Comparison of ENCODE assay signal across 1 cellular context in the genomic region with DNA sequence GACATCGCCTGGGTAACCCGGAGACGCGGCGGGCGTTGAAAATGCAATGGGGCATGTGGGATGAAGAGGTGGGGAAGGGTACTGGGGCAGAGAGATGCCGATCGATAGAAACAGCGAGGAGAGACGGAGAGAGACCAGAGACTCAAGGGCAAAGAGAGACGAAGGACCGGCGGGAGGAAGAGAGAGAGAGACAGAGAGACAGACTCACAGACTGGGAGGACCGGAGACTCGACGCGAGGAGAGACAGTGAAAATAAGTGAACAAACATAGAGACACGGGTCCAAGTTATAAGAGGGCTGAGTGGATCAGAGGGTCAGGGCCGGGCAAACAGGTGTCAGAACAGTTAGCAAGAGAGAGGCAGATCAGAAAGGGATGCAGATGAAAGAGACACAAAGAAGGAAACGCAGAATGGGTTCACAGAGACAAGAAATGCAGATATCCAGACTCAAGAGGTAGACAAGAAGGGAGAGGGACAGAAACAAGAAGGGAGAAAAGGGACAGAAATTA.
TF ChIP-seq lines count a peak whose summit lies in the region.

No MANE protein-coding gene starts in this region.

TF ChIP-seq in GM12878, 131 proteins besides CTCF, POLR2A, EP300 and RAD21:
- TF ChIP-seq SMAD1 (IDR thresholded peaks at IDR 0.05; ENCODE audit: low read depth, partially characterized antibody) (no peak), NR2F1 (conservative IDR thresholded peaks at IDR 0.05) (no peak), CBX3 (IDR thresholded peaks at IDR 0.05; ENCODE audit: borderline replicate concordance, low read depth) (no peak), SP1 (IDR thresholded peaks at IDR 0.05; ENCODE audit: low read depth, low read length) (no peak), TCF3 (IDR thresholded peaks at IDR 0.05; ENCODE audit: borderline replicate concordance, insufficient read depth, low read depth, low read length) (no peak), SIN3A (IDR thresholded peaks at IDR 0.05; ENCODE audit: low read depth, low read length) (peak; percentile 98), CREB1 (IDR thresholded peaks at IDR 0.05; ENCODE audit: low read depth) (no peak), SREBF1 (IDR thresholded peaks at IDR 0.05; ENCODE audit: low read length) (no peak), HDAC6 (IDR thresholded peaks at IDR 0.05; ENCODE audit: unreplicated experiment) (no peak), ATF7 (IDR thresholded peaks at IDR 0.05; ENCODE audit: low read depth) (no peak), GABPA (IDR thresholded peaks at IDR 0.05; ENCODE audit: low read depth) (no peak), IRF4 (IDR thresholded peaks at IDR 0.05; ENCODE audit: low read depth, low read length) (no peak), MXI1 (IDR thresholded peaks at IDR 0.05; ENCODE audit: low read depth, low read length) (peak; percentile 99), SMC3 (IDR thresholded peaks at IDR 0.05; ENCODE audit: borderline replicate concordance, low read length) (no peak), NRF1 (conservative IDR thresholded peaks at IDR 0.05; ENCODE audit: low read depth, low read length) (no peak), STAT3 (IDR thresholded peaks at IDR 0.05; ENCODE audit: low read depth, low read length) (no peak), PAX5 (IDR thresholded peaks at IDR 0.05; ENCODE audit: borderline replicate concordance, low read depth, low read length) (no peak), BACH1 (IDR thresholded peaks at IDR 0.05; ENCODE audit: borderline replicate concordance) (no peak), HDGF (IDR thresholded peaks at IDR 0.05) (no peak), LARP7 (IDR thresholded peaks at IDR 0.05) (0 out of 2 replicates have a peak, but pooled peaks have one; percentile 15)
- TF ChIP-seq, protein P1, sequence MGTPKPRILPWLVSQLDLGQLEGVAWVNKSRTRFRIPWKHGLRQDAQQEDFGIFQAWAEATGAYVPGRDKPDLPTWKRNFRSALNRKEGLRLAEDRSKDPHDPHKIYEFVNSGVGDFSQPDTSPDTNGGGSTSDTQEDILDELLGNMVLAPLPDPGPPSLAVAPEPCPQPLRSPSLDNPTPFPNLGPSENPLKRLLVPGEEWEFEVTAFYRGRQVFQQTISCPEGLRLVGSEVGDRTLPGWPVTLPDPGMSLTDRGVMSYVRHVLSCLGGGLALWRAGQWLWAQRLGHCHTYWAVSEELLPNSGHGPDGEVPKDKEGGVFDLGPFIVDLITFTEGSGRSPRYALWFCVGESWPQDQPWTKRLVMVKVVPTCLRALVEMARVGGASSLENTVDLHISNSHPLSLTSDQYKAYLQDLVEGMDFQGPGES (IDR thresholded peaks at IDR 0.05): no peak
- TF ChIP-seq, protein P2, sequence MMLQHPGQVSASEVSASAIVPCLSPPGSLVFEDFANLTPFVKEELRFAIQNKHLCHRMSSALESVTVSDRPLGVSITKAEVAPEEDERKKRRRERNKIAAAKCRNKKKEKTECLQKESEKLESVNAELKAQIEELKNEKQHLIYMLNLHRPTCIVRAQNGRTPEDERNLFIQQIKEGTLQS (IDR thresholded peaks at IDR 0.05; ENCODE audit: borderline replicate concordance, extremely low read depth, low read depth, low read length): no peak
- TF ChIP-seq, protein P3, sequence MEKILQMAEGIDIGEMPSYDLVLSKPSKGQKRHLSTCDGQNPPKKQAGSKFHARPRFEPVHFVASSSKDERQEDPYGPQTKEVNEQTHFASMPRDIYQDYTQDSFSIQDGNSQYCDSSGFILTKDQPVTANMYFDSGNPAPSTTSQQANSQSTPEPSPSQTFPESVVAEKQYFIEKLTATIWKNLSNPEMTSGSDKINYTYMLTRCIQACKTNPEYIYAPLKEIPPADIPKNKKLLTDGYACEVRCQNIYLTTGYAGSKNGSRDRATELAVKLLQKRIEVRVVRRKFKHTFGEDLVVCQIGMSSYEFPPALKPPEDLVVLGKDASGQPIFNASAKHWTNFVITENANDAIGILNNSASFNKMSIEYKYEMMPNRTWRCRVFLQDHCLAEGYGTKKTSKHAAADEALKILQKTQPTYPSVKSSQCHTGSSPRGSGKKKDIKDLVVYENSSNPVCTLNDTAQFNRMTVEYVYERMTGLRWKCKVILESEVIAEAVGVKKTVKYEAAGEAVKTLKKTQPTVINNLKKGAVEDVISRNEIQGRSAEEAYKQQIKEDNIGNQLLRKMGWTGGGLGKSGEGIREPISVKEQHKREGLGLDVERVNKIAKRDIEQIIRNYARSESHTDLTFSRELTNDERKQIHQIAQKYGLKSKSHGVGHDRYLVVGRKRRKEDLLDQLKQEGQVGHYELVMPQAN (conservative IDR thresholded peaks at IDR 0.05): peak; percentile 98
- TF ChIP-seq, protein P4, sequence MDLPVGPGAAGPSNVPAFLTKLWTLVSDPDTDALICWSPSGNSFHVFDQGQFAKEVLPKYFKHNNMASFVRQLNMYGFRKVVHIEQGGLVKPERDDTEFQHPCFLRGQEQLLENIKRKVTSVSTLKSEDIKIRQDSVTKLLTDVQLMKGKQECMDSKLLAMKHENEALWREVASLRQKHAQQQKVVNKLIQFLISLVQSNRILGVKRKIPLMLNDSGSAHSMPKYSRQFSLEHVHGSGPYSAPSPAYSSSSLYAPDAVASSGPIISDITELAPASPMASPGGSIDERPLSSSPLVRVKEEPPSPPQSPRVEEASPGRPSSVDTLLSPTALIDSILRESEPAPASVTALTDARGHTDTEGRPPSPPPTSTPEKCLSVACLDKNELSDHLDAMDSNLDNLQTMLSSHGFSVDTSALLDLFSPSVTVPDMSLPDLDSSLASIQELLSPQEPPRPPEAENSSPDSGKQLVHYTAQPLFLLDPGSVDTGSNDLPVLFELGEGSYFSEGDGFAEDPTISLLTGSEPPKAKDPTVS (IDR thresholded peaks at IDR 0.05; ENCODE audit: low read depth, low read length): no peak
- TF ChIP-seq, protein P5, sequence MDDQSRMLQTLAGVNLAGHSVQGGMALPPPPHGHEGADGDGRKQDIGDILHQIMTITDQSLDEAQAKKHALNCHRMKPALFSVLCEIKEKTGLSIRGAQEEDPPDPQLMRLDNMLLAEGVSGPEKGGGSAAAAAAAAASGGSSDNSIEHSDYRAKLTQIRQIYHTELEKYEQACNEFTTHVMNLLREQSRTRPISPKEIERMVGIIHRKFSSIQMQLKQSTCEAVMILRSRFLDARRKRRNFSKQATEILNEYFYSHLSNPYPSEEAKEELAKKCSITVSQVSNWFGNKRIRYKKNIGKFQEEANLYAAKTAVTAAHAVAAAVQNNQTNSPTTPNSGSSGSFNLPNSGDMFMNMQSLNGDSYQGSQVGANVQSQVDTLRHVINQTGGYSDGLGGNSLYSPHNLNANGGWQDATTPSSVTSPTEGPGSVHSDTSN (IDR thresholded peaks at IDR 0.05; ENCODE audit: insufficient replicate concordance, low read depth, low read length): no peak
